ENCODE assay signal across 17 cellular contexts in the genomic region with DNA sequence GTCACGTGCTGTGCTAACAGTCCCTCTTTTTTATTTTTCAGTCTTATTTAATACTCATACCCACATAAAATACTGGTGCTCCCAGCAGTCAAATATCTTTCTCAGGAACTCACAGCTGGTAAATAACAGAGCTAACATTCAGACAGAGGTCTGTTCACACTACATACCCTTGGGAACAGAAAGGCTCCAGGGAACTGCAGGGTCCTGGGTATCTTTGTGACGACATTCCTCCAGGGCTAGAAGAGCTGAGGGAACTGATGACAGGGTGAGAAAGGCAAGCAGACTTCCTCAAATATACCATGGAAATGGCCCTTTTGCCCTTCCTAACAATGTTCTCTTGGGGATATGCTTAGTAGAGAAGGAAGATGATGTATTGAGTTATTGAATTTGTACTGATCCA. TPM values are rescaled to one million over a fixed set of nuclear protein-coding genes. Genes with fewer than 3 reads are reported as not detected.
DNase-seq lines count a peak whose midpoint lies in the region; TF ChIP-seq lines count a peak whose summit lies in the region.
"Had no signal": no experiment of that assay in that cellular context is flagged by ENCODE, and none has a peak within 500 bp of the region (broad histone marks: within the 10 kb centered on the region; RNA-seq: fewer than 3 reads in every experiment).

No MANE protein-coding gene starts in this region.

- H3K36me3 ChIP-seq in cardiac muscle cell = no peaks in the 10 kb centered on the region
- no peaks in the 10 kb centered on the region for H3K36me3 ChIP-seq in right atrium auricular region
- peaks cover 0 to 4% (median 0%) of the 10 kb centered on the region in 11 experiments; a peak in 1 of 22 replicates for H3K36me3 ChIP-seq in BLaER1 treated with 17β-estradiol and CSF1 and Interleukin-3, amounts not matched to agents 10 nM and 100 nM
- no peaks in the 10 kb centered on the region for H3K36me3 ChIP-seq in suprapubic skin
- H3K36me3 ChIP-seq: HAP-1 had no signal

- H3K4me3 Mint-ChIP-seq in chondrocyte (ENCODE audit: unreplicated experiment) = no peak overlapping the region
- H3K4me3 Mint-ChIP-seq: B cell; CD14-positive monocyte; CD8-positive, alpha-beta T cell; IgD-negative memory B cell had no signal

- TF ChIP-seq EP300 in suprapubic skin (IDR thresholded peaks at IDR 0.05) = no peak

- H3K4me1 Mint-ChIP-seq in chondrocyte (ENCODE audit: low read depth) = peaks cover 21% of the 10 kb centered on the region
- H3K4me1 Mint-ChIP-seq: CD14-positive monocyte had no signal

- no peaks in the 10 kb centered on the region for H3K9me3 Mint-ChIP-seq in chondrocyte (ENCODE audit: low read depth)
- H3K9me3 Mint-ChIP-seq: CD14-positive monocyte; CD8-positive, alpha-beta T cell; IgD-negative memory B cell had no signal

- H3K27me3 ChIP-seq in cardiac muscle cell (no peaks in the 10 kb centered on the region), right atrium auricular region (no peaks in the 10 kb centered on the region), suprapubic skin (no peaks in the 10 kb centered on the region)
- no peaks in the 10 kb centered on the region for H3K27me3 ChIP-seq in BLaER1 treated with 17β-estradiol and CSF1 and Interleukin-3, amounts not matched to agents 10 nM and 100 nM

- H3K9ac ChIP-seq in BLaER1 treated with 17β-estradiol and CSF1 and Interleukin-3, amounts not matched to agents 10 nM and 100 nM = no peak overlapping the region
- H3K9ac ChIP-seq: GM23248 had no signal

- H3K9me3 ChIP-seq in cardiac muscle cell (ENCODE audit: low read depth) = no peaks in the 10 kb centered on the region
- H3K9me3 ChIP-seq in right atrium auricular region = no peaks in the 10 kb centered on the region
- H3K9me3 ChIP-seq in BLaER1 treated with 17β-estradiol and CSF1 and Interleukin-3, amounts not matched to agents 10 nM and 100 nM (replicated peaks in 1 of 11) = no peaks in the 10 kb centered on the region
- H3K9me3 ChIP-seq in suprapubic skin = no peaks in the 10 kb centered on the region
- H3K9me3 ChIP-seq: HAP-1 had no signal

- WGBS in suprapubic skin = 90% methylated on average over 2 of the region's 2 CpGs

- DNase-seq in cardiac muscle cell (ENCODE audit: low read depth in 1 of 2, low spot score in 1 of 2) (peak; percentile 38 to 76), right atrium auricular region (ENCODE audit: low spot score) (no peak), chondrocyte (ENCODE audit: low spot score) (no peak), suprapubic skin (ENCODE audit: low spot score in 2 of 2) (no peak), pons (ENCODE audit: low spot score) (no peak)
- DNase-seq: CD8-positive, alpha-beta T cell; DMS 273 treated with DMSO at 0.1 percent for 48 hours; DMS53; DND-41; EL; GM23248 had no signal

- no peak for TF ChIP-seq POLR2A in suprapubic skin (IDR thresholded peaks at IDR 0.05)

- H3K4me3 ChIP-seq in cardiac muscle cell (no peak overlapping the region), right atrium auricular region (no peak overlapping the region), suprapubic skin (no peak overlapping the region)
- no peak overlapping the region for H3K4me3 ChIP-seq in BLaER1 treated with 17β-estradiol and CSF1 and Interleukin-3, amounts not matched to agents 10 nM and 100 nM
- H3K4me3 ChIP-seq: GM12878, GM23248, HAP-1 had no signal

- peaks cover 27% of the 10 kb centered on the region for H3K4me1 ChIP-seq in cardiac muscle cell (ENCODE audit: low read depth)
- no peaks in the 10 kb centered on the region for H3K4me1 ChIP-seq in right atrium auricular region
- H3K4me1 ChIP-seq in BLaER1 treated with 17β-estradiol and CSF1 and Interleukin-3, amounts not matched to agents 10 nM and 100 nM = peaks cover 30 to 56% (median 43%) of the 10 kb centered on the region in 10 experiments
- H3K4me1 ChIP-seq in suprapubic skin = no peaks in the 10 kb centered on the region

- H3K27ac ChIP-seq in cardiac muscle cell (peak overlapping the region; percentile 92), right atrium auricular region (no peak overlapping the region), suprapubic skin (no peak overlapping the region)
- no peak overlapping the region for H3K27ac ChIP-seq in BLaER1 treated with 17β-estradiol and CSF1 and Interleukin-3, amounts not matched to agents 10 nM and 100 nM
- H3K27ac ChIP-seq: GM23248 had no signal

- H3K4me2 ChIP-seq in BLaER1 treated with 17β-estradiol and CSF1 and Interleukin-3, amounts not matched to agents 10 nM and 100 nM = peak overlapping the region in 10 of 11 experiments; percentile 4 to 59 (median 26); a peak in 15 of 22 replicates

- H3K27me3 Mint-ChIP-seq in chondrocyte (ENCODE audit: low read depth) = no peaks in the 10 kb centered on the region
- H3K27me3 Mint-ChIP-seq: B cell, IgD-negative memory B cell had no signal

- peaks cover 0 to 19% (median 0%) of the 10 kb centered on the region in 11 experiments; a peak in 4 of 22 replicates for H4K20me1 ChIP-seq in BLaER1 treated with 17β-estradiol and CSF1 and Interleukin-3, amounts not matched to agents 10 nM and 100 nM

- TF ChIP-seq CTCF in cardiac muscle cell (IDR thresholded peaks at IDR 0.05; ENCODE audit: low read depth, low read length) = no peak
- TF ChIP-seq CTCF in right atrium auricular region (IDR thresholded peaks at IDR 0.05) = no peak
- TF ChIP-seq CTCF in chondrocyte (IDR thresholded peaks at IDR 0.05) = no peak
- TF ChIP-seq CTCF in suprapubic skin (IDR thresholded peaks at IDR 0.05) = no peak

- no peaks in the 10 kb centered on the region for H3K36me3 Mint-ChIP-seq in chondrocyte (ENCODE audit: low read depth)
- H3K36me3 Mint-ChIP-seq: CD8-positive, alpha-beta T cell had no signal

- H3K27ac Mint-ChIP-seq in chondrocyte (ENCODE audit: unreplicated experiment) = peak overlapping the region; percentile 32
- H3K27ac Mint-ChIP-seq: B cell; CD14-positive monocyte; CD8-positive, alpha-beta T cell; IgD-negative memory B cell had no signal

RNA-seq across cellular contexts. Expression of a gene that starts 19.3 kb away (rescaled TPM):
- total RNA-seq in cardiac muscle cell (47.3 and 59.4 TPM in 2 replicates), right atrium auricular region (10 to 100 TPM; 17.5 to 20.3 TPM), chondrocyte (17.5 to 24.0 TPM (median 21.9 TPM) in 3 replicates), suprapubic skin (10 to 100 TPM; 14.6 to 23.7 (median 22.2) TPM)
- polyA plus RNA-seq in cardiac muscle cell = 53.5 and 64.8 TPM in 2 replicates

RNA-seq across cellular contexts. Expression of a gene that starts 24.5 kb away (rescaled TPM):
- total RNA-seq in cardiac muscle cell (29.7 and 44.5 TPM in 2 replicates), right atrium auricular region (10 to 100 TPM; 12.2 to 14.9 TPM), chondrocyte (28.0 to 45.6 TPM (median 29.4 TPM) in 3 replicates), suprapubic skin (10 to 100 TPM; 15.4 to 79.9 (median 33.6) TPM)
- 57.6 and 68.0 TPM in 2 replicates for polyA plus RNA-seq in cardiac muscle cell

RNA-seq across cellular contexts. Expression of a gene that starts 53.4 kb away (rescaled TPM):
- 638 and 737 TPM in 2 replicates for total RNA-seq in cardiac muscle cell
- polyA plus RNA-seq in cardiac muscle cell = 750 and 774 TPM in 2 replicates
- total RNA-seq in right atrium auricular region = 100 to 1,000 TPM; 234 to 430 TPM
- total RNA-seq in chondrocyte = 391 to 435 TPM (median 409 TPM) in 3 replicates
- 1,000 to 10,000 TPM in 3 of 4 donors, 100 to 1,000 TPM in 1; 781 to 1,090 (median 1,063) TPM for total RNA-seq in suprapubic skin

Comparison
In these comparisons a context has a peak if more than half of its experiments do, and no peak if none do; other contexts are left out.
1. DNase-seq: peak in cardiac muscle cell (2 of 2); none in right atrium auricular region (single experiment), chondrocyte (single experiment), suprapubic skin (0 of 2) and pons (single experiment).